In genomic region chr3:170418422-170419300, GRCh38 we compare ENCODE assay signal across 8 cellular contexts. TPM values are rescaled to one million over a fixed set of nuclear protein-coding genes. Genes with fewer than 3 reads are reported as not detected.
DNase-seq lines count a peak whose midpoint lies in the region; ATAC-seq and TF ChIP-seq lines count a peak whose summit lies in the region.

TSS of gene CLDN11 (plus strand) at chr3:170418868. CDS start at chr3:170419067, 199 bp downstream.

- CTCF ChIA-PET in HEK293T (lab: Yijun Ruan, JAX): no interaction called here

- WGBS in lung, 2 donors: 3 to 5% methylated on average over 69 to 73 of the region's 73 CpGs

- H3K36me3 ChIP-seq in endocrine pancreas (ENCODE audit: control insufficient read depth, insufficient read depth, low read length) (no peaks in the 10 kb centered on the region), lung (ENCODE audit: control insufficient read depth in 2 of 2, insufficient read depth in 2 of 2, low read length in 2 of 2) (no peaks in the 10 kb centered on the region)

- ATAC-seq in lung (ENCODE audit: insufficient read depth, low FRiP score) (peak; percentile 22), GM18520 (IDR thresholded peaks at IDR 0.05; ENCODE audit: unreplicated experiment) (no peak)

- H3K4me3 ChIP-seq in endocrine pancreas (ENCODE audit: control insufficient read depth, insufficient read depth, low read length): peak within 1 kb of the TSS; percentile 28
- peak within 1 kb of the TSS; percentile 38 for H3K4me3 ChIP-seq in lung

- POLR2A ChIA-PET in HEK293T (lab: Yijun Ruan, JAX): no interaction called here

- H3K27me3 ChIP-seq in endocrine pancreas (ENCODE audit: control insufficient read depth, insufficient read depth, low read length) (no peaks in the 10 kb centered on the region), lung (ENCODE audit: control insufficient read depth, insufficient read depth) (peaks cover 4% of the 10 kb centered on the region)

- H3K9me3 ChIP-seq in endocrine pancreas (ENCODE audit: control insufficient read depth, low read length): no peaks in the 10 kb centered on the region
- H3K9me3 ChIP-seq in lung (ENCODE audit: control insufficient read depth in 2 of 2, insufficient read depth in 1 of 2, low read length in 1 of 2): peaks cover 0 to 1% of the 10 kb centered on the region in 2 donors

- peak; percentile 40 for DNase-seq in NCI-H2196 (lab: John Stamatoyannopoulos, UW; ENCODE audit: unreplicated experiment)
- DNase-seq in NCI-H2196 treated with DMSO at 0.1 percent for 48 hours (lab: John Stamatoyannopoulos, UW; ENCODE audit: unreplicated experiment): no peak
- DNase-seq in NCI-H774 (lab: John Stamatoyannopoulos, UW): peak; percentile 65
- peak; percentile 27 for DNase-seq in lung (ENCODE audit: low spot score)
- peak; percentile 80 for DNase-seq in superior temporal gyrus (ENCODE audit: extremely low spot score)
- DNase-seq in HEK293T (ENCODE audit: extremely low spot score): no peak

- peak within 1 kb of the TSS in 1 of 2 donors; percentile 78 for H3K27ac ChIP-seq in lung (ENCODE audit: low read depth in 1 of 2, low read length in 1 of 2)

- H3K4me1 ChIP-seq in endocrine pancreas (ENCODE audit: control insufficient read depth, insufficient read depth, low read length) (no peaks in the 10 kb centered on the region), lung (ENCODE audit: control insufficient read depth in 2 of 2, insufficient read depth in 2 of 2, low read length in 2 of 2) (peaks cover 0 to 16% of the 10 kb centered on the region in 2 donors)

- no peak for TF ChIP-seq CTCF in lung (IDR thresholded peaks at IDR 0.05; ENCODE audit: control extremely low read depth, extremely low read depth)

- no peak within 1 kb of the TSS for H3K9ac ChIP-seq in endocrine pancreas (ENCODE audit: control insufficient read depth, insufficient read depth, low read length)

TF ChIP-seq in HEK293T, 16 proteins besides CTCF, POLR2A, EP300 and RAD21:
- TF ChIP-seq FOXM1 (IDR thresholded peaks at IDR 0.05; ENCODE audit: borderline replicate concordance) (no peak), CTBP1 (IDR thresholded peaks at IDR 0.05; ENCODE audit: borderline replicate concordance) (no peak), HDGF (IDR thresholded peaks at IDR 0.05; ENCODE audit: borderline replicate concordance) (no peak), NFRKB (IDR thresholded peaks at IDR 0.05) (no peak), SP1 (IDR thresholded peaks at IDR 0.05) (no peak), FOXK2 (IDR thresholded peaks at IDR 0.05) (no peak), BHLHE40 (IDR thresholded peaks at IDR 0.05; ENCODE audit: borderline replicate concordance) (no peak), PKNOX1 (IDR thresholded peaks at IDR 0.05) (no peak), SUZ12 (IDR thresholded peaks at IDR 0.05) (no peak), ZNF384 (IDR thresholded peaks at IDR 0.05) (no peak), LEF1 (IDR thresholded peaks at IDR 0.05; ENCODE audit: borderline replicate concordance) (no peak), L3MBTL2 (conservative IDR thresholded peaks at IDR 0.05) (no peak), FOXA1 (IDR thresholded peaks at IDR 0.05) (no peak)

RNA-seq across cellular contexts. Expression of gene CLDN11, which starts in this region (rescaled TPM):
- total RNA-seq in lung: 10 to 100 TPM in 1 of 2 donors, 1 to 10 TPM in 1; 6.0 to 11.5 TPM
- 1 to 10 TPM; 2.1 to 3.7 TPM for polyA plus RNA-seq in lung

Comparison
In these comparisons a context has a peak if more than half of its experiments do, and no peak if none do; other contexts are left out.
1. DNase-seq: peak in NCI-H2196 (single experiment), NCI-H774 (single experiment), lung (single experiment) and superior temporal gyrus (single experiment); none in NCI-H2196 treated with DMSO at 0.1 percent for 48 hours (single experiment) and HEK293T (single experiment).